In genomic region chr10:46995234-46995633, GRCh38 we compare ENCODE assay signal across 1 cellular context.
TF ChIP-seq lines count a peak whose summit lies in the region.

No MANE protein-coding gene starts in this region.

TF ChIP-seq in HCT116, 20 proteins besides CTCF, POLR2A, EP300 and RAD21 (continued from another document):
- TF ChIP-seq ZBTB33 (IDR thresholded peaks at IDR 0.05; ENCODE audit: extremely low read depth, insufficient replicate concordance, low read length), result no peak
- no peak for TF ChIP-seq EGR1 (IDR thresholded peaks at IDR 0.05; ENCODE audit: low read depth)
- no peak for TF ChIP-seq REST (IDR thresholded peaks at IDR 0.05; ENCODE audit: low read depth)
- no peak for TF ChIP-seq FOSL1 (IDR thresholded peaks at IDR 0.05; ENCODE audit: low read depth)
- no peak for TF ChIP-seq ELF1 (IDR thresholded peaks at IDR 0.05; ENCODE audit: borderline replicate concordance, low read depth)
- TF ChIP-seq POLR2AphosphoS5 (IDR thresholded peaks at IDR 0.05; ENCODE audit: low read depth, low read length), result no peak
- no peak for TF ChIP-seq ZFX (IDR thresholded peaks at IDR 0.05)
- no peak for TF ChIP-seq ZNF274 (IDR thresholded peaks at IDR 0.05; ENCODE audit: low read depth, low read length)
- TF ChIP-seq SRF (IDR thresholded peaks at IDR 0.05; ENCODE audit: low read depth), result no peak
- TF ChIP-seq CEBPB (IDR thresholded peaks at IDR 0.05; ENCODE audit: low read depth), result no peak
- TF ChIP-seq ATF3 (IDR thresholded peaks at IDR 0.05), result no peak
- no peak for TF ChIP-seq EZH2phosphoT487 (IDR thresholded peaks at IDR 0.05; ENCODE audit: borderline replicate concordance)
- TF ChIP-seq CBX3 (IDR thresholded peaks at IDR 0.05; ENCODE audit: low read depth), result no peak
- no peak for TF ChIP-seq EZH2 (IDR thresholded peaks at IDR 0.05)
- TF ChIP-seq SP1 (IDR thresholded peaks at IDR 0.05; ENCODE audit: low read depth), result no peak
- TF ChIP-seq YY1 (IDR thresholded peaks at IDR 0.05; ENCODE audit: extremely low read depth, insufficient replicate concordance, low read depth, low read length), result no peak
- no peak for TF ChIP-seq JUND (IDR thresholded peaks at IDR 0.05)
